8 cellular contexts compared by ENCODE assay signal in genomic region chrX:132023117-132023895, GRCh38. TPM values are rescaled to one million over a fixed set of nuclear protein-coding genes. Genes with fewer than 3 reads are reported as not detected.
DNase-seq lines count a peak whose midpoint lies in the region; ATAC-seq and TF ChIP-seq lines count a peak whose summit lies in the region.

TSS of gene STK26 (plus strand) at chrX:132023302. CDS start at chrX:132023618, 316 bp downstream.

- in situ Hi-C loops in GM13977 (cut with MboI; ENCODE audit: low pct_unique_long_range_greater_than_20kb, low sequenced_read_pairs, unreplicated experiment), result no loop called here
- in situ Hi-C loops in astrocyte of the cerebellum (cut with HindIII; ENCODE audit: low sequenced_read_pairs), result no loop called here

- H3K4me3 ChIP-seq in NB4 (ENCODE audit: low read depth, low read length) (peak within 1 kb of the TSS; percentile 91), astrocyte of the cerebellum (ENCODE audit: low read depth, low read length) (peak within 1 kb of the TSS; percentile 62), iPS DF 6.9 (ENCODE audit: low read length) (peak within 1 kb of the TSS; percentile 89), skeletal muscle satellite cell (ENCODE audit: low read length) (peak within 1 kb of the TSS; percentile 83)

- H3K36me3 ChIP-seq in iPS DF 6.9 (ENCODE audit: control insufficient read depth, insufficient read depth, low read length), result no peaks in the 10 kb centered on the region
- H3K36me3 ChIP-seq in skeletal muscle satellite cell (ENCODE audit: insufficient read depth, low read length), result no peaks in the 10 kb centered on the region

- peak within 1 kb of the TSS; percentile 89 for H3K4me2 ChIP-seq in skeletal muscle satellite cell (ENCODE audit: low read length)

- WGBS in iPS DF 6.9 (ENCODE audit: insufficient coverage, insufficient read length), result no CpG with 5 or more reads among the region's 65 CpGs

- intact Hi-C loops in T-helper 2 cell treated with Interferon-gamma antibody and Interleukin-4, amounts not matched to agents 100 ng/mL and 5 ng/mL, for 36 hours (cut with micrococcal nuclease), result loop anchor here (5.0 to 10.0 kb wide), 2 partner anchors 36 to 51 kb away; no protein-coding TSS in a partner anchor

- no peak within 1 kb of the TSS for H3K27ac ChIP-seq in iPS DF 6.9 (ENCODE audit: low read length)

- no peaks in the 10 kb centered on the region for H3K9me3 ChIP-seq in iPS DF 6.9 (ENCODE audit: control insufficient read depth, insufficient read depth, low read length)
- no peaks in the 10 kb centered on the region for H3K9me3 ChIP-seq in skeletal muscle satellite cell (replicated peaks; ENCODE audit: low read length)

- H3K4me1 ChIP-seq in iPS DF 6.9 (ENCODE audit: control insufficient read depth, insufficient read depth, low read length) (no peaks in the 10 kb centered on the region), skeletal muscle satellite cell (ENCODE audit: control insufficient read depth, insufficient read depth, low read length) (peaks cover 4% of the 10 kb centered on the region)

- ATAC-seq in HG02571 (IDR thresholded peaks at IDR 0.05; ENCODE audit: unreplicated experiment), result peak; percentile 72

- H3K9ac ChIP-seq in skeletal muscle satellite cell (ENCODE audit: low read depth, low read length), result peak within 1 kb of the TSS; percentile 75

- DNase-seq in GM13977 (ENCODE audit: low spot score) (peak; percentile 78), NB4 (ENCODE audit: low read depth) (peak; percentile 90), astrocyte of the cerebellum (ENCODE audit: low read depth) (peak; percentile 8), iPS DF 6.9 (ENCODE audit: low read depth, low spot score) (no peak), DMS79 (lab: John Stamatoyannopoulos, UW) (no peak)

- peak; percentile 89 for TF ChIP-seq POLR2A in NB4 (IDR thresholded peaks at IDR 0.05; ENCODE audit: extremely low read depth, insufficient read length)

- no peak for TF ChIP-seq CTCF in GM13977 (IDR thresholded peaks at IDR 0.05; ENCODE audit: extremely low read depth, insufficient read depth, missing control alignments)
- no peak for TF ChIP-seq CTCF in NB4 (IDR thresholded peaks at IDR 0.05; ENCODE audit: low read depth, low read length)
- no peak for TF ChIP-seq CTCF in astrocyte of the cerebellum (IDR thresholded peaks at IDR 0.05; ENCODE audit: low read depth, low read length, missing control alignments)

- H3K27me3 ChIP-seq in iPS DF 6.9 (ENCODE audit: control insufficient read depth, insufficient read depth, low read length) (no peaks in the 10 kb centered on the region), skeletal muscle satellite cell (ENCODE audit: control insufficient read depth, insufficient read depth, low read length) (peaks cover 23% of the 10 kb centered on the region)

RNA-seq across cellular contexts. Expression of gene STK26, which starts in this region (rescaled TPM):
- 53.5 and 54.4 TPM in 2 replicates for total RNA-seq in T-helper 2 cell treated with Interferon-gamma antibody and Interleukin-4, amounts not matched to agents 100 ng/mL and 5 ng/mL, for 36 hours
- 9.2 and 15.5 TPM in 2 replicates for total RNA-seq in skeletal muscle satellite cell (2012; rRNA removed)

Comparison
In these comparisons a context has a peak if more than half of its experiments do, and no peak if none do; other contexts are left out.
1. DNase-seq: peak in GM13977 (single experiment), NB4 (single experiment) and astrocyte of the cerebellum (single experiment); none in iPS DF 6.9 (single experiment) and DMS79 (single experiment).
2. Peak in every context shown above with its lines, with median percentiles within 50 percentile points of each other: H3K4me3 ChIP-seq.